Comparison of ENCODE assay signal across 32 cellular contexts in genomic region chr1:2606806-2607680, GRCh38. TPM values are rescaled to one million over a fixed set of nuclear protein-coding genes. Genes with fewer than 3 reads are reported as not detected.
A peak's percentile ranks its signal among the peaks of the same experiment; 100 is the strongest.
DNase-seq lines count a peak whose midpoint lies in the region; ATAC-seq and TF ChIP-seq lines count a peak whose summit lies in the region.
"Had no signal": no experiment of that assay in that cellular context is flagged by ENCODE, and none has a peak within 500 bp of the region (broad histone marks: within the 10 kb centered on the region; RNA-seq: fewer than 3 reads in every experiment).

No MANE protein-coding gene starts in this region.

- H3K79me1 ChIP-seq in neuronal stem cell (ENCODE audit: low read depth, low read length) = no peaks in the 10 kb centered on the region

- H3K9me3 Mint-ChIP-seq in Caco-2 (ENCODE audit: unreplicated experiment) = no peaks in the 10 kb centered on the region
- H3K9me3 Mint-ChIP-seq: activated naive CD8-positive, alpha-beta T cell treated with anti-CD3 and anti-CD28 coated beads for 36 hours; CD8-positive, alpha-beta memory T cell; memory B cell; neural crest cell had no signal

- BruUV-seq in Caco-2 (replicated peaks; lab: Mats Ljungman, UMichigan) = no TSS peak

- H2BK12ac ChIP-seq in neuronal stem cell (ENCODE audit: low read length) = peak overlapping the region; percentile 97

- H2AFZ ChIP-seq in neuronal stem cell (ENCODE audit: low read length) = no peak overlapping the region
- H2AFZ ChIP-seq: hepatocyte had no signal

- H2BK120ac ChIP-seq in neuronal stem cell (ENCODE audit: low read depth, low read length) = peak overlapping the region; percentile 72

- peak overlapping the region; percentile 84 for H3K18ac ChIP-seq in neuronal stem cell (ENCODE audit: low read length)

- H2BK5ac ChIP-seq in neuronal stem cell (ENCODE audit: low read length) = peak overlapping the region; percentile 24

- H3K4me3 ChIP-seq in left ventricle myocardium inferior (no peak overlapping the region), neuronal stem cell (ENCODE audit: low read length in 2 of 2) (no peak overlapping the region), Caco-2 (ENCODE audit: low read depth, low read length) (no peak overlapping the region)
- H3K4me3 ChIP-seq: A549, breast epithelium, hepatocyte, sigmoid colon had no signal

- H3K4ac ChIP-seq in neuronal stem cell (ENCODE audit: low read length) = no peak overlapping the region

- H3K27me3 ChIP-seq in left ventricle myocardium inferior (ENCODE audit: low read depth) (peaks cover 91% of the 10 kb centered on the region), neuronal stem cell (ENCODE audit: control insufficient read depth in 3 of 3, insufficient read depth in 3 of 3, low read depth in 1 of 3, low read length in 3 of 3) (peaks cover 0 to 45% (median 2%) of the 10 kb centered on the region in 3 experiments), Caco-2 (replicated peaks; ENCODE audit: control insufficient read depth, insufficient read depth, low read length) (no peaks in the 10 kb centered on the region)
- H3K27me3 ChIP-seq: hepatocyte had no signal

- no peak for TF ChIP-seq CTCF in left ventricle myocardium inferior (IDR thresholded peaks at IDR 0.05; ENCODE audit: borderline replicate concordance)
- TF ChIP-seq CTCF in Caco-2 (IDR thresholded peaks at IDR 0.05; ENCODE audit: insufficient read depth in 1 of 2, low read depth in 1 of 2, low read length in 1 of 2, severe bottlenecking in 1 of 2, unreplicated experiment in 1 of 2) = no peak

- H4K91ac ChIP-seq in neuronal stem cell (ENCODE audit: low read depth, low read length, poor library complexity) = no peak overlapping the region

- peak overlapping the region; percentile 94 for H2BK15ac ChIP-seq in neuronal stem cell (ENCODE audit: low read length)

- intact Hi-C loops in Right ventricle myocardium inferior (cut with DNase I) = no loop called here
- intact Hi-C loops in left ventricle myocardium inferior (cut with micrococcal nuclease) = no loop called here
- intact Hi-C loops in left cardiac atrium (cut with DNase I) = no loop called here
- intact Hi-C loops in Caco-2 (cut with micrococcal nuclease; ENCODE audit: unreplicated experiment) = no loop called here

- H3K4me2 ChIP-seq in neuronal stem cell (ENCODE audit: insufficient read depth, low read length, poor library complexity, severe bottlenecking) = no peak overlapping the region
- H3K4me2 ChIP-seq: A549, hepatocyte had no signal

- DNase-seq in Right ventricle myocardium inferior (ENCODE audit: missing footprints) (peak; percentile 63), left ventricle myocardium inferior (no peak), left cardiac atrium (peak; percentile 17), neuronal stem cell (ENCODE audit: low spot score) (no peak), Caco-2 (no peak)
- no peak for DNase-seq in activated CD4-positive, alpha-beta T cell treated with anti-CD3 and anti-CD28 coated beads, Interleukin-2, amount 50 U/mL, for 1 hour
- DNase-seq: activated CD4-positive, alpha-beta T cell treated with anti-CD3 and anti-CD28 coated beads for 36 hours; activated effector memory CD4-positive, alpha-beta T cell treated with Interleukin-2 at 50 U/mL for 16 hours; activated naive CD8-positive, alpha-beta T cell treated with anti-CD3 and anti-CD28 coated beads for 36 hours; anterior cingulate cortex; CD8-positive, alpha-beta memory T cell; DMS 273 treated with DMSO at 0.1 percent for 48 hours; EL; IMR-90; NCI-H1092; NCI-H1694; NCI-H748 treated with DMSO at 0.1 percent for 48 hours; SHP77 treated with DMSO at 0.1 percent for 48 hours; stimulated activated CD4-positive, alpha-beta T cell treated with anti-CD3 and anti-CD28 coated beads, Interleukin-4, amount 100 ng/mL, for 1 hour; SW 1271; T-helper 9 cell; trophoblast cell had no signal

- CTCF ChIA-PET in Caco-2 (lab: Charles Lee) = no interaction called here

- H3K9ac ChIP-seq in neuronal stem cell (ENCODE audit: low read depth, low read length, poor library complexity) = peak overlapping the region; percentile 4

- no peaks in the 10 kb centered on the region for H3K4me1 Mint-ChIP-seq in Caco-2 (ENCODE audit: low read depth, unreplicated experiment)
- H3K4me1 Mint-ChIP-seq: activated CD4-positive, alpha-beta T cell treated with anti-CD3 and anti-CD28 coated beads for 36 hours; activated naive CD8-positive, alpha-beta T cell treated with anti-CD3 and anti-CD28 coated beads for 36 hours; memory B cell; neural crest cell had no signal

- ATAC-seq in Right ventricle myocardium inferior (no peak), left cardiac atrium (no peak), HG03175 (IDR thresholded peaks at IDR 0.05; ENCODE audit: unreplicated experiment) (no peak), GM18870 (IDR thresholded peaks at IDR 0.05; ENCODE audit: unreplicated experiment) (no peak)
- ATAC-seq: A549; activated CD4-positive, alpha-beta T cell treated with anti-CD3 and anti-CD28 coated beads for 36 hours; left colon had no signal

- no peak overlapping the region for H3K4me3 Mint-ChIP-seq in Caco-2 (ENCODE audit: unreplicated experiment)
- H3K4me3 Mint-ChIP-seq: activated CD4-positive, alpha-beta T cell treated with anti-CD3 and anti-CD28 coated beads for 36 hours; activated naive CD8-positive, alpha-beta T cell treated with anti-CD3 and anti-CD28 coated beads for 36 hours; CD8-positive, alpha-beta memory T cell; memory B cell; neural crest cell had no signal

- H3K4me1 ChIP-seq in left ventricle myocardium inferior = peaks cover 15% of the 10 kb centered on the region
- peaks cover 0 to 9% of the 10 kb centered on the region in 2 donors for H3K4me1 ChIP-seq in neuronal stem cell (ENCODE audit: control insufficient read depth in 2 of 2, insufficient read depth in 1 of 2, low read depth in 1 of 2, low read length in 2 of 2)
- no peaks in the 10 kb centered on the region for H3K4me1 ChIP-seq in Caco-2
- H3K4me1 ChIP-seq: A549, breast epithelium had no signal

- H3K23ac ChIP-seq in neuronal stem cell (ENCODE audit: low read depth, low read length, poor library complexity) = peak overlapping the region; percentile 73

- no peak overlapping the region for H4K8ac ChIP-seq in neuronal stem cell (ENCODE audit: low read depth, low read length)

- WGBS in neuronal stem cell (ENCODE audit: extremely low coverage in 2 of 2, insufficient read length in 2 of 2, insufficient replicate concordance in 1 of 2), 2 donors = no CpG with 5 or more reads among the region's 37 CpGs

- no peaks in the 10 kb centered on the region for H3K36me3 Mint-ChIP-seq in Caco-2 (ENCODE audit: insufficient read depth, unreplicated experiment)
- H3K36me3 Mint-ChIP-seq: activated naive CD8-positive, alpha-beta T cell treated with anti-CD3 and anti-CD28 coated beads for 36 hours; CD8-positive, alpha-beta memory T cell; memory B cell had no signal

- H3K27ac ChIP-seq in left ventricle myocardium inferior (replicated peaks) = no peak overlapping the region
- no peak overlapping the region for H3K27ac ChIP-seq in neuronal stem cell (replicated peaks; ENCODE audit: low read length)
- H3K27ac ChIP-seq: A549, breast epithelium, hepatocyte, sigmoid colon had no signal

- peaks cover 5% of the 10 kb centered on the region for H3K27me3 Mint-ChIP-seq in Caco-2 (ENCODE audit: insufficient read depth, unreplicated experiment)
- H3K27me3 Mint-ChIP-seq: activated CD4-positive, alpha-beta T cell treated with anti-CD3 and anti-CD28 coated beads for 36 hours; activated naive CD8-positive, alpha-beta T cell treated with anti-CD3 and anti-CD28 coated beads for 36 hours had no signal

- peak overlapping the region; percentile 56 for H3K14ac ChIP-seq in neuronal stem cell (ENCODE audit: low read length)

- H3K9me3 ChIP-seq in left ventricle myocardium inferior (replicated peaks) (no peaks in the 10 kb centered on the region), neuronal stem cell (replicated peaks in 1 of 2; ENCODE audit: control insufficient read depth in 2 of 2, insufficient read depth in 1 of 2, low read depth in 1 of 2, low read length in 2 of 2) (no peaks in the 10 kb centered on the region), Caco-2 (no peaks in the 10 kb centered on the region)
- H3K9me3 ChIP-seq: A549, sigmoid colon had no signal

- H3K27ac Mint-ChIP-seq in Caco-2 (ENCODE audit: unreplicated experiment) = no peak overlapping the region
- H3K27ac Mint-ChIP-seq: activated CD4-positive, alpha-beta T cell treated with anti-CD3 and anti-CD28 coated beads for 36 hours; activated naive CD8-positive, alpha-beta T cell treated with anti-CD3 and anti-CD28 coated beads for 36 hours; CD8-positive, alpha-beta memory T cell; memory B cell; progenitor cell of endocrine pancreas had no signal

- H3K36me3 ChIP-seq in left ventricle myocardium inferior = no peaks in the 10 kb centered on the region
- no peaks in the 10 kb centered on the region for H3K36me3 ChIP-seq in neuronal stem cell (replicated peaks in 1 of 2; ENCODE audit: control insufficient read depth in 2 of 2, insufficient read depth in 2 of 2, low read length in 2 of 2)
- H3K36me3 ChIP-seq in Caco-2 (ENCODE audit: control insufficient read depth, insufficient read depth, low read length) = no peaks in the 10 kb centered on the region
- H3K36me3 ChIP-seq: breast epithelium, sigmoid colon had no signal

- POLR2A ChIA-PET in Caco-2 (lab: Charles Lee) = no interaction called here

- H2AK5ac ChIP-seq in neuronal stem cell (ENCODE audit: low read depth, low read length) = peak overlapping the region; percentile 98

RNA-seq across cellular contexts. Expression of gene PRXL2B, which starts 20.5 kb away (rescaled TPM):
- 12.2 TPM for total RNA-seq in Right ventricle myocardium inferior
- 8.2 TPM for total RNA-seq in left ventricle myocardium inferior
- 10 to 100 TPM; 10.8 to 14.1 TPM for total RNA-seq in left cardiac atrium
- 35.1 TPM for polyA plus RNA-seq in neuronal stem cell (2013, experiment 1 of 2)
- 35.3 TPM for polyA plus RNA-seq in neuronal stem cell (2013, experiment 2 of 2)
- 16.2 and 16.8 TPM in 2 replicates for total RNA-seq in Caco-2 (2022)

RNA-seq across cellular contexts. Expression of gene MMEL1, which starts 25.8 kb away (rescaled TPM):
- 0.35 TPM for total RNA-seq in Right ventricle myocardium inferior
- 0.82 TPM for total RNA-seq in left ventricle myocardium inferior
- under 1 TPM; 0.47 to 0.68 TPM for total RNA-seq in left cardiac atrium
- 1.1 TPM for polyA plus RNA-seq in neuronal stem cell (2013, experiment 1 of 2)
- polyA plus RNA-seq in neuronal stem cell (2013, experiment 2 of 2) = 1.4 TPM
- total RNA-seq in Caco-2 (2022) = not detected in 2 replicates
- polyA plus RNA-seq: A549 had no signal

RNA-seq across cellular contexts. Expression of gene TNFRSF14, which starts 50.9 kb away (rescaled TPM):
- 15.7 TPM for total RNA-seq in Right ventricle myocardium inferior
- 13.7 TPM for total RNA-seq in left ventricle myocardium inferior
- total RNA-seq in left cardiac atrium = 10 to 100 TPM; 21.6 to 22.6 TPM
- polyA plus RNA-seq in neuronal stem cell (2013, experiment 1 of 2) = 1.1 TPM
- polyA plus RNA-seq in neuronal stem cell (2013, experiment 2 of 2) = 1.3 TPM
- 1.5 and 3.2 TPM in 2 replicates for total RNA-seq in Caco-2 (2022)

Comparison
In these comparisons a context has a peak if more than half of its experiments do, and no peak if none do; other contexts are left out.
1. DNase-seq: peak in Right ventricle myocardium inferior (single experiment) and left cardiac atrium (single experiment); none in left ventricle myocardium inferior (single experiment), neuronal stem cell (single experiment), activated CD4-positive, alpha-beta T cell treated with anti-CD3 and anti-CD28 coated beads, Interleukin-2, amount 50 U/mL, for 1 hour (single experiment) and Caco-2 (0 of 2).